30 cellular contexts compared by ENCODE assay signal in the genomic region with DNA sequence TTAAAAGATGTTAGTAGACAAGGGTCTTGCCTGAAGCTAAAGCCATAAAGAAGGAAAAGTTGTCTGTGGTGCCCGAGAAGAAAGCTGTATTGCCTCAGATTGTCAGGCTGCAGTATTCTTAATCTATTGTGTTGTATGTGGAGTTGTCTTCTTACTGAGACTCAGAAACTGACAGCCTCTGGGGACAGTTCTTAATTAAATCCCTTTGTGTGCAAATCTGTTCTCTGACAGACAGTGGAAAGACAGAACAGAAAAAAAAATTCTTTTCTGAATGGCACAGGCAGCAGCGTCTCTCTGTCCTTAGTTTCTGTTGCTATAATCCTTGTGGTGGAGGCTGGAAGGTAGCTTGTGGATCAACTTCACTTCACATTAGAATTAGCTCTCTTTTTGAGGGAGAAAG. TPM values are rescaled to one million over a fixed set of nuclear protein-coding genes. Genes with fewer than 3 reads are reported as not detected.
DNase-seq lines count a peak whose midpoint lies in the region; ATAC-seq, FAIRE-seq and TF ChIP-seq lines count a peak whose summit lies in the region.
"Had no signal": no experiment of that assay in that cellular context is flagged by ENCODE, and none has a peak within 500 bp of the region (broad histone marks: within the 10 kb centered on the region; RNA-seq: fewer than 3 reads in every experiment).

No MANE protein-coding gene starts in this region.

- H3K4me3 Mint-ChIP-seq in GM23338 = no peak overlapping the region
- H3K4me3 Mint-ChIP-seq: HFFc6 had no signal

- peaks cover 18% of the 10 kb centered on the region for H3K4me1 Mint-ChIP-seq in GM23338

- intact Hi-C loops in OCI-LY7 (cut with micrococcal nuclease; ENCODE audit: unreplicated experiment) = loop anchor here (2.0 to 10.0 kb wide), 7 partner anchors 98 to 1363 kb away; no protein-coding TSS in a partner anchor

- H3K27me3 Mint-ChIP-seq in GM23338 (ENCODE audit: insufficient read depth, low read depth, poor library complexity) = no peaks in the 10 kb centered on the region

- TF ChIP-seq RAD21 in neural cell (conservative IDR thresholded peaks at IDR 0.05) = no peak

- no TSS peak for BruUV-seq in OCI-LY7 (replicated peaks; lab: Mats Ljungman, UMichigan)

- 0 out of 2 replicates have a peak, but pooled peaks cover 5% of the 10 kb centered on the region for H3K9me2 ChIP-seq in GM23338 (ENCODE audit: insufficient read depth)
- no peaks in the 10 kb centered on the region for H3K9me2 ChIP-seq in OCI-LY7 (ENCODE audit: insufficient read depth, low read length)
- H3K9me2 ChIP-seq in neural cell (ENCODE audit: insufficient read depth, low read length) = no peaks in the 10 kb centered on the region

- no peak for TF ChIP-seq POLR2A in GM12892 (IDR thresholded peaks at IDR 0.05; ENCODE audit: low read depth, low read length)

- POLR2A ChIA-PET in OCI-LY7 (lab: Charles Lee) = interaction anchor here (0.5 to 1.6 kb wide), 9 partner anchors 18 to 789 kb away, joined by 3 to 5 read pairs (median 3); no protein-coding TSS in a partner anchor

- H2AFZ ChIP-seq in GM23338 = peak overlapping the region; percentile 23; the same call in 1 of the 2 replicates
- H2AFZ ChIP-seq in OCI-LY7 (ENCODE audit: low read length) = peak overlapping the region; percentile 80
- no peak overlapping the region for H2AFZ ChIP-seq in neural cell (ENCODE audit: low read depth, low read length)

- H3K27me3 ChIP-seq in GM23338 (ENCODE audit: insufficient read depth) (no peaks in the 10 kb centered on the region), neural cell (ENCODE audit: insufficient read depth, low read depth, low read length) (no peaks in the 10 kb centered on the region)

- no peak overlapping the region for H3K27ac Mint-ChIP-seq in GM23338
- H3K27ac Mint-ChIP-seq: HFFc6 had no signal

- peak; percentile 87 for TF ChIP-seq EP300 in neural cell (conservative IDR thresholded peaks at IDR 0.05; ENCODE audit: poor library complexity, severe bottlenecking)

- H3K36me3 ChIP-seq in GM23338 (ENCODE audit: insufficient read depth) (no peaks in the 10 kb centered on the region), OCI-LY7 (ENCODE audit: insufficient read depth, low read length) (no peaks in the 10 kb centered on the region), neural cell (ENCODE audit: insufficient read depth, low read length) (no peaks in the 10 kb centered on the region)
- H3K36me3 ChIP-seq: HAP-1 had no signal

- peaks cover 8% of the 10 kb centered on the region; the same call in 1 of the 2 replicates for H3K9me3 ChIP-seq in OCI-LY7 (ENCODE audit: low read length)
- H3K9me3 ChIP-seq in neural cell (ENCODE audit: low read length) = no peaks in the 10 kb centered on the region
- H3K9me3 ChIP-seq: HAP-1 had no signal

- H3K4me1 ChIP-seq in GM23338 (ENCODE audit: insufficient read depth) (peaks cover 13% of the 10 kb centered on the region), OCI-LY7 (ENCODE audit: insufficient read depth, low read length, poor library complexity, severe bottlenecking) (peaks cover 25% of the 10 kb centered on the region)
- H3K4me1 ChIP-seq: HAP-1 had no signal

- FAIRE-seq in GM12892 (lab: Jason Lieb, UNC) = no peak
- FAIRE-seq: GM18507, HTR-8/SVneo, K562 had no signal

- H3F3A ChIP-seq in GM23338 (replicated peaks; ENCODE audit: low read depth) = no peaks in the 10 kb centered on the region
- peaks cover 6% of the 10 kb centered on the region for H3F3A ChIP-seq in neural cell (ENCODE audit: insufficient read depth, low read length, poor library complexity, severe bottlenecking)

- no peaks in the 10 kb centered on the region for H4K20me1 ChIP-seq in GM23338 (replicated peaks; ENCODE audit: insufficient read depth)
- H4K20me1 ChIP-seq in OCI-LY7 (ENCODE audit: insufficient read depth, low read length) = no peaks in the 10 kb centered on the region
- no peaks in the 10 kb centered on the region for H4K20me1 ChIP-seq in neural cell (ENCODE audit: insufficient read depth)

- no peak overlapping the region for H3K9ac ChIP-seq in neural cell (ENCODE audit: low read length)

- peaks cover 3% of the 10 kb centered on the region; the same call in 2 of the 3 replicates for H3K36me3 Mint-ChIP-seq in GM23338 (ENCODE audit: low read depth)

- no peaks in the 10 kb centered on the region; the same call in 2 of the 3 replicates for H3K9me3 Mint-ChIP-seq in GM23338

- H3K79me2 ChIP-seq in GM23338 (replicated peaks; ENCODE audit: insufficient read depth) (no peaks in the 10 kb centered on the region), OCI-LY7 (ENCODE audit: insufficient read depth, low read depth, low read length) (no peaks in the 10 kb centered on the region), neural cell (replicated peaks; ENCODE audit: insufficient read depth, low read length) (no peaks in the 10 kb centered on the region)

- DNase-seq in NCI-H82 (lab: John Stamatoyannopoulos, UW) (peak; percentile 50), NCI-H82 treated with DMSO at 0.1 percent for 48 hours (lab: John Stamatoyannopoulos, UW; ENCODE audit: unreplicated experiment) (no peak), GM23338 (ENCODE audit: low spot score) (no peak), OCI-LY7 (ENCODE audit: low spot score) (peak; percentile 58), GM12892 (ENCODE audit: insufficient read length) (no peak)
- no peak for DNase-seq in central memory CD4-positive, alpha-beta T cell
- DNase-seq in stimulated activated CD4-positive, alpha-beta T cell treated with anti-CD3 and anti-CD28 coated beads, Interleukin-2, amount 100 ng/mL, for 24 hours = no peak
- DNase-seq: ACHN, Calu3, DMS79 treated with DMSO at 0.1 percent for 48 hours, HFFc6, Kasumi-1, MV-4-11, NCI-H1105 treated with DMSO at 0.1 percent for 48 hours, NCI-H146, NCI-H2029, NCI-H2171, NCI-H226, NCI-H510A, SIG-M5 had no signal

- H3K4me3 ChIP-seq in GM23338 = no peak overlapping the region
- peak overlapping the region; percentile 22 for H3K4me3 ChIP-seq in OCI-LY7 (ENCODE audit: low read depth, low read length, poor library complexity, severe bottlenecking)
- peak overlapping the region; percentile 0 for H3K4me3 ChIP-seq in neural cell (ENCODE audit: low read length)
- H3K4me3 ChIP-seq: HAP-1, K562, SK-N-MC had no signal

- 0 out of 2 replicates have a peak overlapping the region, but pooled peaks have one; percentile 30 for H3K4me2 ChIP-seq in GM23338
- H3K4me2 ChIP-seq in OCI-LY7 (ENCODE audit: low read length) = peak overlapping the region; percentile 60
- no peak overlapping the region for H3K4me2 ChIP-seq in neural cell (ENCODE audit: low read length)

- CTCF ChIA-PET in OCI-LY7 (lab: Charles Lee; ENCODE audit: unreplicated experiment) = interaction anchor here (0.6 to 1.1 kb wide), 2 partner anchors 457 to 691 kb away, joined by 3 read pairs; no protein-coding TSS in a partner anchor

- TF ChIP-seq CTCF in GM23338 (conservative IDR thresholded peaks at IDR 0.05; ENCODE audit: low read depth in 2 of 2) (no peak), OCI-LY7 (conservative IDR thresholded peaks at IDR 0.05; ENCODE audit: low read length) (no peak), neural cell (IDR thresholded peaks at IDR 0.05; ENCODE audit: poor library complexity, severe bottlenecking) (no peak)

- no peak overlapping the region for H3K27ac ChIP-seq in GM23338 (ENCODE audit: low read depth)
- peak overlapping the region; percentile 55 for H3K27ac ChIP-seq in OCI-LY7 (ENCODE audit: low read depth, low read length, poor library complexity, severe bottlenecking)
- no peak overlapping the region for H3K27ac ChIP-seq in neural cell (ENCODE audit: low read length)
- H3K27ac ChIP-seq: 22Rv1, RWPE1, SK-N-MC had no signal

- no peak for ATAC-seq in GM23338
- ATAC-seq: K562 had no signal

TF ChIP-seq in GM23338, 12 proteins besides CTCF, POLR2A, EP300 and RAD21 (continues in another document):
- TF ChIP-seq NANOG (IDR thresholded peaks at IDR 0.05; ENCODE audit: borderline replicate concordance) (no peak), POLR2AphosphoS5 (IDR thresholded peaks at IDR 0.05; ENCODE audit: low read depth) (no peak), CREB1 (CRISPR knock-in tag; IDR thresholded peaks at IDR 0.05; ENCODE audit: low read depth) (no peak), ZNF331 (CRISPR knock-in tag; IDR thresholded peaks at IDR 0.05; ENCODE audit: low read depth) (no peak), JUNB (IDR thresholded peaks at IDR 0.05; ENCODE audit: unreplicated experiment) (no peak)
- TF ChIP-seq, protein P1, sequence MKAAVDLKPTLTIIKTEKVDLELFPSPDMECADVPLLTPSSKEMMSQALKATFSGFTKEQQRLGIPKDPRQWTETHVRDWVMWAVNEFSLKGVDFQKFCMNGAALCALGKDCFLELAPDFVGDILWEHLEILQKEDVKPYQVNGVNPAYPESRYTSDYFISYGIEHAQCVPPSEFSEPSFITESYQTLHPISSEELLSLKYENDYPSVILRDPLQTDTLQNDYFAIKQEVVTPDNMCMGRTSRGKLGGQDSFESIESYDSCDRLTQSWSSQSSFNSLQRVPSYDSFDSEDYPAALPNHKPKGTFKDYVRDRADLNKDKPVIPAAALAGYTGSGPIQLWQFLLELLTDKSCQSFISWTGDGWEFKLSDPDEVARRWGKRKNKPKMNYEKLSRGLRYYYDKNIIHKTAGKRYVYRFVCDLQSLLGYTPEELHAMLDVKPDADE (IDR thresholded peaks at IDR 0.05) = no peak

TF ChIP-seq in neural cell, 6 proteins besides CTCF, POLR2A, EP300 and RAD21 (continues in another document):
- TF ChIP-seq MXI1 (conservative IDR thresholded peaks at IDR 0.05; ENCODE audit: poor library complexity, severe bottlenecking) = no peak
- no peak for TF ChIP-seq SMC3 (conservative IDR thresholded peaks at IDR 0.05; ENCODE audit: poor library complexity)
- TF ChIP-seq POLR2AphosphoS5 (IDR thresholded peaks at IDR 0.05) = peak; percentile 62

RNA-seq across cellular contexts. Expression of gene VWC2, which starts 16.8 kb away (rescaled TPM):
- total RNA-seq in GM23338 (2014; rRNA removed; shearing (Covaris generic)) = 0.16 and 0.45 TPM in 2 replicates
- polyA plus RNA-seq in GM23338 (2016; fragmentation: Nextera tagmentation; extraction: Ambion mirVana) = 0.15 and 0.16 TPM in 2 replicates
- total RNA-seq in OCI-LY7 (2014; rRNA removed; shearing (Covaris generic)) = not detected in 2 replicates
- not detected in 2 replicates for total RNA-seq in OCI-LY7 (2022)
- 4.6 TPM in 2 replicates for polyA plus RNA-seq in neural cell
- polyA minus RNA-seq in neural cell = 6.6 and 7.8 TPM in 2 replicates
- polyA plus RNA-seq in GM12892 (2012; ENCODE audit: missing spikeins) = not detected
- total RNA-seq: Calu3, HFFc6, K562, MCF 10A had no signal
- polyA plus RNA-seq: BJ, K562 had no signal

Comparison
In these comparisons a context has a peak if more than half of its experiments do, and no peak if none do; other contexts are left out.
1. DNase-seq: peak in NCI-H82 (single experiment) and OCI-LY7 (single experiment); none in NCI-H82 treated with DMSO at 0.1 percent for 48 hours (single experiment), GM23338 (single experiment), central memory CD4-positive, alpha-beta T cell (single experiment), stimulated activated CD4-positive, alpha-beta T cell treated with anti-CD3 and anti-CD28 coated beads, Interleukin-2, amount 100 ng/mL, for 24 hours (0 of 2) and GM12892 (single experiment).